In genomic region chr18:79531386-79531785, GRCh38 we compare ENCODE assay signal across 1 cellular context.
TF ChIP-seq lines count a peak whose summit lies in the region.

No MANE protein-coding gene starts in this region.

TF ChIP-seq in HepG2, 621 proteins besides CTCF, POLR2A, EP300 and RAD21:
- TF ChIP-seq ZNF407 (CRISPR knock-in tag; IDR thresholded peaks at IDR 0.05; ENCODE audit: not compliant biosample characterization) (no peak), ZNF768 (CRISPR knock-in tag; IDR thresholded peaks at IDR 0.05) (no peak), MNT (IDR thresholded peaks at IDR 0.05) (peak; percentile 91), MXD4 (CRISPR knock-in tag; IDR thresholded peaks at IDR 0.05) (no peak), NR1H2 (CRISPR knock-in tag; IDR thresholded peaks at IDR 0.05; ENCODE audit: borderline replicate concordance, low read depth) (no peak), USF2 (IDR thresholded peaks at IDR 0.05; ENCODE audit: low read depth, low read length) (peak; percentile 35; the same call in 1 of the 2 replicates), USF2 (CRISPR knock-in tag; IDR thresholded peaks at IDR 0.05; ENCODE audit: borderline replicate concordance) (no peak)
